10 cellular contexts compared by ENCODE assay signal in genomic region chr10:62057359-62057758, GRCh38.
DNase-seq lines count a peak whose midpoint lies in the region; ATAC-seq and TF ChIP-seq lines count a peak whose summit lies in the region.
"Had no signal": no experiment of that assay in that cellular context is flagged by ENCODE, and none has a peak within 500 bp of the region (broad histone marks: within the 10 kb centered on the region; RNA-seq: fewer than 3 reads in every experiment).

No MANE protein-coding gene starts in this region.

- TF ChIP-seq CTCF in mesothelial cell of epicardium (IDR thresholded peaks at IDR 0.05; ENCODE audit: unreplicated experiment) (no peak), testis (IDR thresholded peaks at IDR 0.05) (no peak)

- no peaks in the 10 kb centered on the region for H3K36me3 ChIP-seq in testis (ENCODE audit: low read depth, missing control alignments)

- peak overlapping the region; percentile 89 to 96 for H3K27ac ChIP-seq in testis

- peaks cover 96% of the 10 kb centered on the region for H3K36me3 Mint-ChIP-seq in activated CD8-positive, alpha-beta memory T cell treated with anti-CD3 and anti-CD28 coated beads, Interleukin-2, amount 10 ng/mL, durations not matched to agents 7 days and 5 days
- peaks cover 64% of the 10 kb centered on the region for H3K36me3 Mint-ChIP-seq in mesothelial cell of epicardium

- no peaks in the 10 kb centered on the region for H3K27me3 Mint-ChIP-seq in activated CD8-positive, alpha-beta memory T cell treated with anti-CD3 and anti-CD28 coated beads, Interleukin-2, amount 10 ng/mL, durations not matched to agents 7 days and 5 days
- no peaks in the 10 kb centered on the region for H3K27me3 Mint-ChIP-seq in mesothelial cell of epicardium (ENCODE audit: low read depth)

- H3K27me3 ChIP-seq in testis: no peaks in the 10 kb centered on the region

- no peak for DNase-seq in activated CD8-positive, alpha-beta memory T cell treated with anti-CD3 and anti-CD28 coated beads, Interleukin-2, amount 10 ng/mL, durations not matched to agents 7 days and 5 days
- DNase-seq in activated CD8-positive, alpha-beta memory T cell treated with anti-CD3 and anti-CD28 coated beads, Interleukin-2, amount 50 U/mL, for 4 hours: no peak
- peak; percentile 70 to 89 for DNase-seq in dermis microvascular lymphatic vessel endothelial cell (ENCODE audit: low read depth in 2 of 2)
- no peak for DNase-seq in mesothelial cell of epicardium (ENCODE audit: low spot score in 2 of 2, unreplicated experiment in 2 of 2)
- peak; percentile 54 for DNase-seq in testis
- no peak for DNase-seq in NCI-H2107 treated with DMSO at 0.1 percent for 48 hours (lab: John Stamatoyannopoulos, UW; ENCODE audit: unreplicated experiment)
- DNase-seq in NCI-H1417 (lab: John Stamatoyannopoulos, UW): no peak
- no peak for DNase-seq in COLO668 (lab: John Stamatoyannopoulos, UW; ENCODE audit: unreplicated experiment)
- DNase-seq: ACHN, NCI-H446 had no signal

- peak overlapping the region; percentile 38 for H3K27ac Mint-ChIP-seq in activated CD8-positive, alpha-beta memory T cell treated with anti-CD3 and anti-CD28 coated beads, Interleukin-2, amount 10 ng/mL, durations not matched to agents 7 days and 5 days
- peak overlapping the region; percentile 77 for H3K27ac Mint-ChIP-seq in mesothelial cell of epicardium

- no peak for TF ChIP-seq POLR2A in testis (IDR thresholded peaks at IDR 0.05)

- intact Hi-C loops in testis (cut with DNase I; ENCODE audit: low total_unique reads): no loop called here

- H3K9me3 ChIP-seq in testis: no peaks in the 10 kb centered on the region

- H3K4me3 ChIP-seq in testis: no peak overlapping the region

- H3K4me1 Mint-ChIP-seq in activated CD8-positive, alpha-beta memory T cell treated with anti-CD3 and anti-CD28 coated beads, Interleukin-2, amount 10 ng/mL, durations not matched to agents 7 days and 5 days: peaks cover 91% of the 10 kb centered on the region
- peaks cover 47% of the 10 kb centered on the region for H3K4me1 Mint-ChIP-seq in mesothelial cell of epicardium

- ATAC-seq in activated CD8-positive, alpha-beta memory T cell treated with anti-CD3 and anti-CD28 coated beads, Interleukin-2, amount 10 ng/mL, durations not matched to agents 7 days and 5 days: no peak

- no peak overlapping the region for H3K4me3 Mint-ChIP-seq in activated CD8-positive, alpha-beta memory T cell treated with anti-CD3 and anti-CD28 coated beads, Interleukin-2, amount 10 ng/mL, durations not matched to agents 7 days and 5 days
- H3K4me3 Mint-ChIP-seq in mesothelial cell of epicardium: no peak overlapping the region

- H3K9me3 Mint-ChIP-seq in activated CD8-positive, alpha-beta memory T cell treated with anti-CD3 and anti-CD28 coated beads, Interleukin-2, amount 10 ng/mL, durations not matched to agents 7 days and 5 days (ENCODE audit: low read depth): peaks cover 4% of the 10 kb centered on the region
- H3K9me3 Mint-ChIP-seq in mesothelial cell of epicardium: peaks cover 3% of the 10 kb centered on the region

- WGBS in testis, 2 donors: 32 to 40% methylated on average over 3 of the region's 3 CpGs

- H3K4me1 ChIP-seq in testis: peaks cover 74% of the 10 kb centered on the region

- CTCF ChIA-PET in activated CD8-positive, alpha-beta memory T cell treated with anti-CD3 and anti-CD28 coated beads, Interleukin-2, amount 10 ng/mL, durations not matched to agents 7 days and 5 days (lab: Charles Lee): interaction anchor here (1.0 to 1.9 kb wide), 3 partner anchors 11 to 187 kb away, joined by 3 to 6 read pairs (median 4); no protein-coding TSS in a partner anchor

Comparison
In these comparisons a context has a peak if more than half of its experiments do, and no peak if none do; other contexts are left out.
1. DNase-seq: peak in dermis microvascular lymphatic vessel endothelial cell (2 of 2) and testis (single experiment); none in activated CD8-positive, alpha-beta memory T cell treated with anti-CD3 and anti-CD28 coated beads, Interleukin-2, amount 10 ng/mL, durations not matched to agents 7 days and 5 days (single experiment), activated CD8-positive, alpha-beta memory T cell treated with anti-CD3 and anti-CD28 coated beads, Interleukin-2, amount 50 U/mL, for 4 hours (single experiment), mesothelial cell of epicardium (0 of 2), NCI-H2107 treated with DMSO at 0.1 percent for 48 hours (single experiment), NCI-H1417 (0 of 3) and COLO668 (single experiment).